ENCODE assay signal across 8 cellular contexts in the genomic region with DNA sequence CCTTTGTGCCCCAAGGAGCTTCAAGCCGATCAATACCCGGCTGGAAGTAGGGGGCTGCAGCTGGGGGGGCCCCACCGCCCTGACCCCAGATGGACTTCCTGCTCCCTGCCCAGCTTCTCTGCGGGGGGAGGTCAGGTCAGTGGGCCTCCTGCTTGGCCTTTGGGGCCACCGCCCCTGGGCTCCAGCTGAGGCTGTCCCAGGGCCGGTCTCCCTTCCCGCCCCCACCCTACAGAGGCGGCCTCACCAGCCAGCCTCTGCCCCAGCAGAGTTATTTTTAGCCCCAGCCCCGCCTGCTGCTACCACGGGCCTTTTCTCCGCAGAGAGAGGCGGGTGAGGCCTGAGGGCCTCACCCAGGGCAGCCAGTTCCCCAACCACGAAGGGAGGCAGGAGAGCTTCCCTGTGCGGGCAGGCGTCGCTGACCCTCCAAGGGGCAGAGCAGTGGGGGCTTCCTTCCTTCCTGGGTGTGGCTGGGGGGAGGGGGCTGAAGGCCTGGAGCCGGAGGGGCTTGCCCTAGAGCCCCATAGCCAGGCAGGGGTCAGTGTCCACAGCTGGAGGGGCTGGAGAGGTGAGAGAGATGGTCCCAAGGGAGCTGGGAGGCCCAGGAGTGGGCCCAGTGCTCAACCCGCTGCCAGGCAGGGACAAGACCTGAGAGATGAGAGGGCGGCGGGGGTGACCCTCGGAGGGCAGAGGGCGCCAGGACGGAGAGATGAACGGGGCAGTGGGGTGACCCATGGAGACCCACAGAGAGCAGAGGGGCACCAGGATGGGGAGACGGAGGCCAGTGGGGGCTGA. TPM values are rescaled to one million over a fixed set of nuclear protein-coding genes. Genes with fewer than 3 reads are reported as not detected.
DNase-seq lines count a peak whose midpoint lies in the region; ATAC-seq and TF ChIP-seq lines count a peak whose summit lies in the region.

No MANE protein-coding gene starts in this region.

- no peaks in the 10 kb centered on the region for H3K36me3 ChIP-seq in ES-I3 (ENCODE audit: insufficient read depth, low read length)
- no peaks in the 10 kb centered on the region for H3K36me3 ChIP-seq in H7 (replicated peaks; ENCODE audit: control insufficient read depth, insufficient read depth, low read length)
- no peaks in the 10 kb centered on the region for H3K36me3 ChIP-seq in breast epithelium

- TF ChIP-seq POLR2A in breast epithelium (IDR thresholded peaks at IDR 0.05) (no peak), lower leg skin (IDR thresholded peaks at IDR 0.05) (no peak)

- H3K9ac ChIP-seq in ES-I3 (ENCODE audit: low read depth, low read length) = peak overlapping the region; percentile 16; the same call in 1 of the 2 replicates

- DNase-seq in H7 = peak; percentile 84
- DNase-seq in NOMO-1 treated with dmso at 0.1 percent for 144 hours (lab: John Stamatoyannopoulos, UW; ENCODE audit: unreplicated experiment) = peak; percentile 88
- DNase-seq in breast epithelium (ENCODE audit: low spot score in 2 of 2) = peak in 1 of 2 donors; percentile 64
- DNase-seq in lower leg skin (ENCODE audit: low spot score in 2 of 2) = peak; percentile 78 to 95
- no peak for DNase-seq in effector CD4-positive, alpha-beta T cell

- H3K4me3 ChIP-seq in H7 (ENCODE audit: insufficient read depth, low read depth, low read length) (no peak overlapping the region), breast epithelium (peak overlapping the region in 1 of 3 donors; percentile 31), lower leg skin (ENCODE audit: low read depth, poor library complexity, severe bottlenecking) (no peak overlapping the region)

- no peaks in the 10 kb centered on the region for H3K9me3 ChIP-seq in ES-I3 (ENCODE audit: control insufficient read depth, insufficient read depth, low read length)
- H3K9me3 ChIP-seq in breast epithelium = no peaks in the 10 kb centered on the region

- TF ChIP-seq CTCF in breast epithelium (IDR thresholded peaks at IDR 0.05) = no peak
- TF ChIP-seq CTCF in lower leg skin (IDR thresholded peaks at IDR 0.05) = no peak

- ATAC-seq in GM18873 (IDR thresholded peaks at IDR 0.05; ENCODE audit: low FRiP score, unreplicated experiment) = no peak

- H3K27ac ChIP-seq in breast epithelium (peak overlapping the region; percentile 86 to 90), temporal lobe (ENCODE audit: low read depth, low read length) (peak overlapping the region; percentile 85)

- no peaks in the 10 kb centered on the region for H3K27me3 ChIP-seq in H7 (ENCODE audit: control insufficient read depth, insufficient read depth, low read length)
- H3K27me3 ChIP-seq in breast epithelium = no peaks in the 10 kb centered on the region

- 34 to 35% methylated on average over 20 to 24 of the region's 25 CpGs for WGBS in lower leg skin, 2 donors

- intact Hi-C loops in breast epithelium (cut with DNase I; ENCODE audit: low total_unique reads) (no loop called here), lower leg skin (cut with DNase I; ENCODE audit: low total_unique reads) (no loop called here)

- H3K4me1 ChIP-seq in ES-I3 (ENCODE audit: insufficient read depth, low read length) (peaks cover 32% of the 10 kb centered on the region; the same call in 1 of the 2 replicates), breast epithelium (peaks cover 0 to 24% of the 10 kb centered on the region in 2 donors)

RNA-seq across cellular contexts. Expression of a gene that starts 24.6 kb away (rescaled TPM):
- total RNA-seq in H7 (2014; rRNA removed; shearing (Covaris generic)) = 14.3 and 15.3 TPM in 2 replicates
- total RNA-seq in breast epithelium (10 to 100 TPM; 10.7 to 15.5 (median 13.4) TPM), lower leg skin (10 to 100 TPM; 28.3 to 33.1 (median 28.9) TPM), temporal lobe (5.7 TPM)
